Comparison of ENCODE assay signal across 8 cellular contexts in genomic region chr11:35237860-35238715, GRCh38.
DNase-seq lines count a peak whose midpoint lies in the region; ATAC-seq, FAIRE-seq and TF ChIP-seq lines count a peak whose summit lies in the region.

No MANE protein-coding gene starts in this region.

- POLR2A ChIA-PET in A549 (lab: Yijun Ruan, JAX) = no interaction called here

- CTCF ChIA-PET in A549 (lab: Yijun Ruan, JAX) = interaction anchor here (0.8 to 1.8 kb wide), 13 partner anchors 8 to 313 kb away, joined by 3 to 4 read pairs (median 3); no protein-coding TSS in a partner anchor

- H3K4me1 ChIP-seq in A549 (peaks cover 9% of the 10 kb centered on the region; the same call in 2 of the 3 replicates), fibroblast of lung (ENCODE audit: control insufficient read depth, extremely low read depth, insufficient read depth, low read length) (no peaks in the 10 kb centered on the region), ovary (ENCODE audit: insufficient read depth) (no peaks in the 10 kb centered on the region)

- peaks cover 17% of the 10 kb centered on the region for H3K9me3 Mint-ChIP-seq in activated CD4-positive, alpha-beta T cell treated with anti-CD3 and anti-CD28 coated beads, Interleukin-2, amount 10 ng/mL, durations not matched to agents 24 days and 14 days

- H3K79me2 ChIP-seq in fibroblast of lung (ENCODE audit: control insufficient read depth, insufficient read depth, low read length) = no peaks in the 10 kb centered on the region

- H3K4me2 ChIP-seq in A549 = no peak overlapping the region
- no peak overlapping the region for H3K4me2 ChIP-seq in fibroblast of lung (ENCODE audit: extremely low read depth, insufficient read depth, low read length)

- H3K9me3 ChIP-seq in A549 (0 out of 3 replicates have a peak, but pooled peaks cover 3% of the 10 kb centered on the region), fibroblast of lung (ENCODE audit: control insufficient read depth, insufficient read depth, low read depth, low read length) (no peaks in the 10 kb centered on the region), ovary (no peaks in the 10 kb centered on the region)

- H3K27ac Mint-ChIP-seq in activated CD4-positive, alpha-beta T cell treated with anti-CD3 and anti-CD28 coated beads, Interleukin-2, amount 10 ng/mL, durations not matched to agents 24 days and 14 days = no peak overlapping the region

- H3K27me3 ChIP-seq in fibroblast of lung (ENCODE audit: control insufficient read depth, insufficient read depth, low read length) = no peaks in the 10 kb centered on the region
- no peaks in the 10 kb centered on the region for H3K27me3 ChIP-seq in ovary

- H3K36me3 ChIP-seq in fibroblast of lung (ENCODE audit: control insufficient read depth, insufficient read depth, low read length) = no peaks in the 10 kb centered on the region
- no peaks in the 10 kb centered on the region for H3K36me3 ChIP-seq in ovary

- no peak for FAIRE-seq in A549 (lab: Jason Lieb, UNC)

- H3K9ac ChIP-seq in fibroblast of lung (ENCODE audit: insufficient read depth, low read length) = no peak overlapping the region

- 51% methylated on average over 15 of the region's 15 CpGs for WGBS in A549 (ENCODE audit: missing lambda C conversion rate)
- 64 to 71% (median 65%) methylated on average over 15 of the region's 15 CpGs for WGBS in ovary, 3 donors

- TF ChIP-seq RAD21 in A549 (conservative IDR thresholded peaks at IDR 0.05 in 1 of 2, IDR thresholded peaks at IDR 0.05 in 1 of 2) = peak; percentile 60 to 77

- TF ChIP-seq EP300 in A549 (IDR thresholded peaks at IDR 0.05) (no peak), ovary (IDR thresholded peaks at IDR 0.05) (no peak)

- H3K4me3 ChIP-seq in A549 = no peak overlapping the region
- no peak overlapping the region for H3K4me3 ChIP-seq in GM12875 (ENCODE audit: low read depth, low read length)
- H3K4me3 ChIP-seq in fibroblast of lung (replicated peaks in 1 of 4; ENCODE audit: control extremely low read depth in 1 of 4, insufficient read depth in 1 of 4, low read depth in 3 of 4, low read length in 4 of 4) = no peak overlapping the region
- no peak overlapping the region for H3K4me3 ChIP-seq in ovary

- peaks cover 7% of the 10 kb centered on the region for H3K27me3 Mint-ChIP-seq in activated CD4-positive, alpha-beta T cell treated with anti-CD3 and anti-CD28 coated beads, Interleukin-2, amount 10 ng/mL, durations not matched to agents 24 days and 14 days

- DNase-seq in A549 (ENCODE audit: low read depth in 1 of 2, low spot score in 1 of 2) (peak in 1 of 2 experiments; percentile 72), NCI-H2107 treated with DMSO at 0.1 percent for 48 hours (lab: John Stamatoyannopoulos, UW; ENCODE audit: unreplicated experiment) (peak; percentile 60), fibroblast of lung (ENCODE audit: low read depth in 2 of 2) (peak; percentile 43 to 65), ovary (peak in 2 of 5 donors; percentile 21 to 30), NCI-H226 (no peak)
- DNase-seq in activated CD4-positive, alpha-beta T cell treated with anti-CD3 and anti-CD28 coated beads, Interleukin-2, amount 10 ng/mL, durations not matched to agents 24 days and 14 days = peak; percentile 88

- H4K20me1 ChIP-seq in fibroblast of lung (ENCODE audit: control insufficient read depth, extremely low read depth, insufficient read depth, low read length) = no peaks in the 10 kb centered on the region

- TF ChIP-seq POLR2A in A549 (IDR thresholded peaks at IDR 0.05; ENCODE audit: low read length) (no peak), ovary (IDR thresholded peaks at IDR 0.05) (no peak)

- ATAC-seq in A549 (peak in 1 of 2 experiments; percentile 76; a peak in 3 of 6 replicates), GM18909 (IDR thresholded peaks at IDR 0.05; ENCODE audit: poor library complexity, unreplicated experiment) (no peak)

- no peak overlapping the region for H2AFZ ChIP-seq in fibroblast of lung (ENCODE audit: low read length)

- intact Hi-C loops in activated CD4-positive, alpha-beta T cell treated with anti-CD3 and anti-CD28 coated beads, Interleukin-2, amount 10 ng/mL, durations not matched to agents 24 days and 14 days (cut with micrococcal nuclease) = loop anchor here (1.0 to 5.0 kb wide), 5 partner anchors 34 to 311 kb away; no protein-coding TSS in a partner anchor
- intact Hi-C loops in ovary (cut with DNase I) = loop anchor here in 1 of 4 donors (5.0 kb wide), 1 partner anchor 316 kb away; no protein-coding TSS in a partner anchor

- peak overlapping the region; percentile 33 for H3K4me3 Mint-ChIP-seq in activated CD4-positive, alpha-beta T cell treated with anti-CD3 and anti-CD28 coated beads, Interleukin-2, amount 10 ng/mL, durations not matched to agents 24 days and 14 days

- H3K27ac ChIP-seq in A549 (peak overlapping the region in 1 of 2 experiments; percentile 27; a peak in 4 of 6 replicates), fibroblast of lung (ENCODE audit: insufficient read depth, low read length) (no peak overlapping the region), ovary (no peak overlapping the region)

- H3K36me3 Mint-ChIP-seq in activated CD4-positive, alpha-beta T cell treated with anti-CD3 and anti-CD28 coated beads, Interleukin-2, amount 10 ng/mL, durations not matched to agents 24 days and 14 days (ENCODE audit: low read depth) = peaks cover 15% of the 10 kb centered on the region

- peaks cover 69% of the 10 kb centered on the region for H3K4me1 Mint-ChIP-seq in activated CD4-positive, alpha-beta T cell treated with anti-CD3 and anti-CD28 coated beads, Interleukin-2, amount 10 ng/mL, durations not matched to agents 24 days and 14 days

- peak; percentile 62 for TF ChIP-seq CTCF in A549 (IDR thresholded peaks at IDR 0.05)
- TF ChIP-seq CTCF in GM12875 (IDR thresholded peaks at IDR 0.05; ENCODE audit: borderline replicate concordance, insufficient read depth, low read depth, low read length) = peak; percentile 78
- peak; percentile 53 to 70 for TF ChIP-seq CTCF in fibroblast of lung (conservative IDR thresholded peaks at IDR 0.05 in 1 of 2, IDR thresholded peaks at IDR 0.05 in 1 of 2; ENCODE audit: low read depth in 1 of 2, low read length in 2 of 2)
- peak in 2 of 3 donors; percentile 34 to 40 for TF ChIP-seq CTCF in ovary (IDR thresholded peaks at IDR 0.05)

TF ChIP-seq in A549, 52 proteins besides CTCF, POLR2A, EP300 and RAD21:
- TF ChIP-seq SMC3 (IDR thresholded peaks at IDR 0.05) = peak; percentile 64
- no peak for TF ChIP-seq EHF (CRISPR knock-in tag; IDR thresholded peaks at IDR 0.05)
